In the genomic region with DNA sequence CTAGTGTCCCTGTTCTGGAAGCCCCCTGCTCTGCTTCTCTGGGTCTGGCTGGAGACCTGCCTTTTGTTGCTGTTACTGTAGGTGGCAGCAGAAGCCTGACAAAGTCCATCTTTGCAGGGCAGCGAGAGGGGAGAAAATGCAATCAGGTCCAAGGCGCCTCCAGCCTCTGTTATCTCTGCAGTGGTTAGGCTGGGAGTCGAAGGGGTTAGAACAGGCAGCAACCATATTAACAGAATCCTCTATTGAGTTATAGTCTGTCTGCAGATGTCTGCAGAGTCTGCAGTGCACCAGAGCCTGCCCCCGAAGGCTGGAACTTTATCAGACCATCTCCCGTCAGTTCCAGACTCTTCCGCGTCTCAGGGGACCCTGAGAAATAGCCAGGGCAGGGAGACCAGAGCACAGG, we compare ENCODE assay signal across 10 cellular contexts.
DNase-seq lines count a peak whose midpoint lies in the region; ATAC-seq and TF ChIP-seq lines count a peak whose summit lies in the region.
"Had no signal": no experiment of that assay in that cellular context is flagged by ENCODE, and none has a peak within 500 bp of the region (broad histone marks: within the 10 kb centered on the region; RNA-seq: fewer than 3 reads in every experiment).

No MANE protein-coding gene starts in this region.

- intact Hi-C loops in Panc1 (cut with micrococcal nuclease; ENCODE audit: unreplicated experiment) (loop anchor here (1.0 to 5.0 kb wide), 3 partner anchors 103 to 1140 kb away; no protein-coding TSS in a partner anchor), breast epithelium (cut with DNase I; ENCODE audit: low total_unique reads) (no loop called here)

- DNase-seq in Panc1 (ENCODE audit: low read depth, low spot score) (no peak), iPS DF 6.9 (ENCODE audit: low read depth, low spot score) (peak; percentile 41), NOMO-1 treated with DMSO at 0.1 percent for 48 hours (lab: John Stamatoyannopoulos, UW; ENCODE audit: unreplicated experiment) (no peak), GM23248 (no peak), breast epithelium (ENCODE audit: low spot score in 2 of 2) (no peak)
- DNase-seq: central memory CD4-positive, alpha-beta T cell; Kasumi-1 had no signal

- H3K9ac ChIP-seq in GM23248: no peak overlapping the region

- H3K4me3 ChIP-seq in Panc1 (ENCODE audit: low read depth in 2 of 2, low read length in 2 of 2): no peak overlapping the region
- no peak overlapping the region for H3K4me3 ChIP-seq in iPS DF 6.9 (ENCODE audit: low read length)
- no peak overlapping the region for H3K4me3 ChIP-seq in GM23248
- H3K4me3 ChIP-seq in breast epithelium: no peak overlapping the region

- no peaks in the 10 kb centered on the region for H3K79me2 ChIP-seq in GM23248 (ENCODE audit: insufficient read depth)

- no peaks in the 10 kb centered on the region for H3K36me3 ChIP-seq in Panc1 (ENCODE audit: control insufficient read depth, insufficient read depth, low read length)
- no peaks in the 10 kb centered on the region for H3K36me3 ChIP-seq in iPS DF 6.9 (ENCODE audit: control insufficient read depth, insufficient read depth, low read length)
- no peaks in the 10 kb centered on the region for H3K36me3 ChIP-seq in GM23248 (ENCODE audit: low read depth)
- H3K36me3 ChIP-seq in breast epithelium: no peaks in the 10 kb centered on the region

- H3K27me3 ChIP-seq in Panc1 (ENCODE audit: control insufficient read depth, insufficient read depth, low read length) (peaks cover 2% of the 10 kb centered on the region; the same call in 1 of the 2 replicates), iPS DF 6.9 (ENCODE audit: control insufficient read depth, insufficient read depth, low read length) (no peaks in the 10 kb centered on the region), GM23248 (replicated peaks; ENCODE audit: insufficient read depth) (no peaks in the 10 kb centered on the region), breast epithelium (peaks cover 0 to 16% of the 10 kb centered on the region in 2 donors)

- no peak overlapping the region for H2AFZ ChIP-seq in GM23248

- H3K4me1 ChIP-seq in Panc1 (ENCODE audit: control insufficient read depth, insufficient read depth, low read length) (no peaks in the 10 kb centered on the region), iPS DF 6.9 (ENCODE audit: control insufficient read depth, insufficient read depth, low read length) (no peaks in the 10 kb centered on the region), GM23248 (ENCODE audit: insufficient read depth) (no peaks in the 10 kb centered on the region), breast epithelium (no peaks in the 10 kb centered on the region)

- no peaks in the 10 kb centered on the region for H3F3A ChIP-seq in GM23248 (ENCODE audit: insufficient read depth)

- TF ChIP-seq CTCF in 22Rv1 (IDR thresholded peaks at IDR 0.05) (peak; percentile 32; the same call in 1 of the 2 replicates), GM12873 (IDR thresholded peaks at IDR 0.05; ENCODE audit: insufficient read depth, low read depth, low read length, missing control alignments) (peak; percentile 39), Panc1 (IDR thresholded peaks at IDR 0.05) (peak; percentile 74), breast epithelium (IDR thresholded peaks at IDR 0.05) (peak in 1 of 3 donors; percentile 38)

- WGBS in iPS DF 6.9 (ENCODE audit: insufficient coverage, insufficient read length): no CpG with 5 or more reads among the region's 7 CpGs
- 7 to 12% methylated on average over 7 of the region's 7 CpGs for WGBS in GM23248 (ENCODE audit: low coverage in 1 of 2, low lambda C conversion rate in 2 of 2, missing lambda C conversion rate in 2 of 2), 2 experiments

- CTCF ChIA-PET in Panc1 (lab: Charles Lee): no interaction called here

- no peak overlapping the region for H3K27ac ChIP-seq in 22Rv1
- no peak overlapping the region for H3K27ac ChIP-seq in Panc1 (ENCODE audit: low read length)
- no peak overlapping the region for H3K27ac ChIP-seq in iPS DF 6.9 (ENCODE audit: low read length)
- H3K27ac ChIP-seq in GM23248: no peak overlapping the region
- no peak overlapping the region for H3K27ac ChIP-seq in breast epithelium

- POLR2A ChIA-PET in Panc1 (lab: Charles Lee): no interaction called here

- no TSS peak for BruUV-seq in Panc1 (replicated peaks; lab: Mats Ljungman, UMichigan)

- in situ Hi-C loops in Panc1 (cut with HindIII; ENCODE audit: low pct_unique_long_range_greater_than_20kb, low sequenced_read_pairs): no loop called here
- in situ Hi-C loops in GM23248 (cut with MboI): no loop called here

- no peaks in the 10 kb centered on the region for H3K9me3 ChIP-seq in Panc1 (ENCODE audit: control insufficient read depth, insufficient read depth, low read depth, low read length)
- H3K9me3 ChIP-seq in iPS DF 6.9 (ENCODE audit: control insufficient read depth, insufficient read depth, low read length): no peaks in the 10 kb centered on the region
- H3K9me3 ChIP-seq in GM23248 (ENCODE audit: low read depth): no peaks in the 10 kb centered on the region
- H3K9me3 ChIP-seq in breast epithelium: no peaks in the 10 kb centered on the region

- H4K20me1 ChIP-seq in GM23248 (ENCODE audit: insufficient read depth): no peaks in the 10 kb centered on the region

- no peak overlapping the region for H3K4me2 ChIP-seq in GM23248 (ENCODE audit: unreplicated experiment)

- TF ChIP-seq POLR2A in breast epithelium (IDR thresholded peaks at IDR 0.05): no peak

- no peaks in the 10 kb centered on the region for H3K9me2 ChIP-seq in GM23248 (ENCODE audit: insufficient read depth)

- ATAC-seq in Panc1 (peak; percentile 89), HG03378 (IDR thresholded peaks at IDR 0.05; ENCODE audit: unreplicated experiment) (no peak)
